ENCODE assay signal across 1 cellular context in the genomic region with DNA sequence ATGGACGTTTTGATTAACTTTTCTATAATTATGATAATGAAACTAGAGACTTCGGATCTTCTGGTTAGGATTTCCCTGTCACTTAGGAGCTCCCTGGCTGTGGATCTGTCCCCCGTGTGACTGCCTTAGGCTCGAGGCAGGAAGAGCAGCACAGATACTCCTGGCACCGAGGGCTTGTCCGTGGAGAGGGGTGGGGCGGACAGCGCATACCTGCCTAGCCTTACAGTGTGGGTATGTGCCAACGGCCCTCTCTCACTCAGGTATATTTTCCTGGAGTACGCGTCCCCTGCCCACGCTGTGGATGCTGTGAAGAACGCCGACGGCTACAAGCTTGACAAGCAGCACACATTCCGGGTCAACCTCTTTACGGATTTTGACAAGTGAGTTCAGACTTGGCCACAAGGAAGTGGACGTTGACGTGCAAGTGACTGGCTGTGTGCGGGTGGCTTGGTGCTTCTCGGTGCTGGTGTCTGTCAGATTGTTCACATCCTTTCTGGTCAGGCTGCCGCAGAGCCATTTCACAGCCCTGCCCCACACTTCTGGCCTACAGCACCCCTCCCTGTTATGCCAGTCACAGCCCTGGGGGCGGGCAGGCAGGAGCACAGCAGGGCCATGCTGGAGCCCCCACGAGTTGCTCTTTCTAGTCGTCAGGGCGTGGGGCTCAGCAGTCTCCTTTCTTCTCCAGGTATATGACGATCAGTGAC.
TF ChIP-seq lines count a peak whose summit lies in the region.

No MANE protein-coding gene starts in this region.

TF ChIP-seq in K562, 482 proteins besides CTCF, POLR2A, EP300 and RAD21:
- TF ChIP-seq CREBBP (IDR thresholded peaks at IDR 0.05; ENCODE audit: low read depth, low read length) (no peak), ZNF311 (CRISPR knock-in tag; IDR thresholded peaks at IDR 0.05) (no peak), ZKSCAN1 (IDR thresholded peaks at IDR 0.05; ENCODE audit: low read depth, low read length) (no peak), POLR2G (IDR thresholded peaks at IDR 0.05; ENCODE audit: low read depth, low read length) (peak; percentile 48), GABPB1 (CRISPR knock-in tag; IDR thresholded peaks at IDR 0.05) (no peak), RBM22 (IDR thresholded peaks at IDR 0.05; ENCODE audit: low read depth, low read length, poor library complexity, severe bottlenecking) (peak; percentile 44), ZNF121 (CRISPR knock-in tag; conservative IDR thresholded peaks at IDR 0.05) (no peak), HNRNPK (IDR thresholded peaks at IDR 0.05; ENCODE audit: low read depth, low read length, poor library complexity, severe bottlenecking) (no peak), BRCA1 (IDR thresholded peaks at IDR 0.05) (no peak), BRCA1 (CRISPR knock-in tag; IDR thresholded peaks at IDR 0.05) (no peak), RBFOX2 (IDR thresholded peaks at IDR 0.05; ENCODE audit: low read depth, low read length) (peak; percentile 49), MCM2 (IDR thresholded peaks at IDR 0.05; ENCODE audit: low read depth) (no peak), HDAC6 (IDR thresholded peaks at IDR 0.05; ENCODE audit: low read depth, low read length) (no peak), ZNF316 (IDR thresholded peaks at IDR 0.05) (no peak)
